Comparison of ENCODE assay signal across 7 cellular contexts in genomic region chr1:206350499-206351265, GRCh38.
DNase-seq lines count a peak whose midpoint lies in the region; ATAC-seq and TF ChIP-seq lines count a peak whose summit lies in the region.
"Not testable (repeated sequence)": the region's sequence is repeated elsewhere in the genome, so short reads cannot be mapped to it uniquely, and the experiment has no call there.

No MANE protein-coding gene starts in this region.

- in situ Hi-C loops in astrocyte of the spinal cord (cut with HindIII; ENCODE audit: low sequenced_read_pairs), result not testable (repeated sequence)

- not testable (repeated sequence) for H3K27me3 Mint-ChIP-seq in activated B cell treated with CpG ODN at 0.5 μM for 24 hours

- intact Hi-C loops in activated B cell treated with CpG ODN at 0.5 μM for 24 hours (cut with micrococcal nuclease), result not testable (repeated sequence)

- H2BK15ac ChIP-seq in mesenchymal stem cell (ENCODE audit: low read depth, poor library complexity, severe bottlenecking), result not testable (repeated sequence)

- CTCF ChIA-PET in activated B cell treated with CpG ODN at 0.5 μM for 24 hours (lab: Charles Lee), result not testable (repeated sequence)

- H3K36me3 ChIP-seq in MG63; mesenchymal stem cell (ENCODE audit: control insufficient read depth in 1 of 2, insufficient read depth in 2 of 2, low read depth in 1 of 2, low read length in 2 of 2): not testable (repeated sequence)

- H3K4ac ChIP-seq in mesenchymal stem cell (ENCODE audit: low read depth in 1 of 2, low read length in 2 of 2), result not testable (repeated sequence)

- TF ChIP-seq CTCF in activated B cell treated with CpG ODN at 0.5 μM for 24 hours (IDR thresholded peaks at IDR 0.05); astrocyte of the spinal cord (IDR thresholded peaks at IDR 0.05; ENCODE audit: low read depth, low read length): not testable (repeated sequence)

- H3K18ac ChIP-seq in mesenchymal stem cell (ENCODE audit: low read depth in 1 of 2, low read length in 2 of 2), result not testable (repeated sequence)

- H3K27ac Mint-ChIP-seq in activated B cell treated with CpG ODN at 0.5 μM for 24 hours, result not testable (repeated sequence)

- not testable (repeated sequence) for H3K27me3 ChIP-seq in MG63; mesenchymal stem cell (ENCODE audit: control insufficient read depth in 1 of 2, insufficient read depth in 1 of 2, low read length in 2 of 2)

- POLR2A ChIA-PET in activated B cell treated with CpG ODN at 0.5 μM for 24 hours (lab: Charles Lee), result not testable (repeated sequence)

- not testable (repeated sequence) for H3K36me3 Mint-ChIP-seq in activated B cell treated with CpG ODN at 0.5 μM for 24 hours (ENCODE audit: low read depth)

- H3K4me1 Mint-ChIP-seq in activated B cell treated with CpG ODN at 0.5 μM for 24 hours, result not testable (repeated sequence)

- not testable (repeated sequence) for H3K79me1 ChIP-seq in mesenchymal stem cell (replicated peaks; ENCODE audit: low read length, poor library complexity, severe bottlenecking)

- not testable (repeated sequence) for H3K4me2 ChIP-seq in mesenchymal stem cell (ENCODE audit: low read length, poor library complexity, severe bottlenecking)

- not testable (repeated sequence) for H3K4me3 Mint-ChIP-seq in activated B cell treated with CpG ODN at 0.5 μM for 24 hours

- H3K9ac ChIP-seq in mesenchymal stem cell (ENCODE audit: low read length), result not testable (repeated sequence)

- 12% methylated on average over 2 of the region's 2 CpGs for WGBS in mesenchymal stem cell

- H3K4me1 ChIP-seq in mesenchymal stem cell (ENCODE audit: control insufficient read depth, insufficient read depth, low read depth, low read length), result not testable (repeated sequence)

- not testable (repeated sequence) for H4K91ac ChIP-seq in mesenchymal stem cell (ENCODE audit: low read length)

- peak; percentile 76 for ATAC-seq in activated B cell treated with CpG ODN at 0.5 μM for 24 hours (ENCODE audit: low read depth)

- H3K14ac ChIP-seq in mesenchymal stem cell (ENCODE audit: low read length in 2 of 2), result not testable (repeated sequence)

- not testable (repeated sequence) for H3K9me3 Mint-ChIP-seq in activated B cell treated with CpG ODN at 0.5 μM for 24 hours

- H3K27ac ChIP-seq in mesenchymal stem cell (ENCODE audit: low read length, poor library complexity, severe bottlenecking), result not testable (repeated sequence)

- H3K23ac ChIP-seq in mesenchymal stem cell (ENCODE audit: low read length in 2 of 2), result not testable (repeated sequence)

- H2AK5ac ChIP-seq in mesenchymal stem cell (ENCODE audit: low read length, severe bottlenecking), result not testable (repeated sequence)

- H4K8ac ChIP-seq in mesenchymal stem cell (ENCODE audit: low read length), result not testable (repeated sequence)

- H3K4me3 ChIP-seq in MG63; astrocyte of the spinal cord (ENCODE audit: low read depth, low read length); mesenchymal stem cell (ENCODE audit: insufficient read depth in 1 of 2, low read depth in 1 of 2, low read length in 2 of 2): not testable (repeated sequence)

- not testable (repeated sequence) for H3K9me3 ChIP-seq in MG63; mesenchymal stem cell (ENCODE audit: control insufficient read depth, low read length)

- not testable (repeated sequence) for H2BK5ac ChIP-seq in mesenchymal stem cell (ENCODE audit: low read depth, low read length, poor library complexity, severe bottlenecking)

- DNase-seq in EH (ENCODE audit: low read depth), result peak; percentile 53
- DNase-seq in HCEC 1CT, result peak; percentile 32
- peak; percentile 12 for DNase-seq in MG63
- DNase-seq in activated B cell treated with CpG ODN at 0.5 μM for 24 hours, result not testable (repeated sequence)
- peak; percentile 9 for DNase-seq in astrocyte of the spinal cord (ENCODE audit: low read depth, low spot score)
- peak; percentile 30 for DNase-seq in fibroblast of peridontal ligament (ENCODE audit: extremely low read depth)
- peak; percentile 51 for DNase-seq in mesenchymal stem cell

- not testable (repeated sequence) for H2BK12ac ChIP-seq in mesenchymal stem cell (ENCODE audit: low read length in 2 of 2)

- H2BK120ac ChIP-seq in mesenchymal stem cell (ENCODE audit: low read depth, low read length), result not testable (repeated sequence)

- H2AFZ ChIP-seq in mesenchymal stem cell (ENCODE audit: low read depth, low read length), result not testable (repeated sequence)
